In the genomic region with DNA sequence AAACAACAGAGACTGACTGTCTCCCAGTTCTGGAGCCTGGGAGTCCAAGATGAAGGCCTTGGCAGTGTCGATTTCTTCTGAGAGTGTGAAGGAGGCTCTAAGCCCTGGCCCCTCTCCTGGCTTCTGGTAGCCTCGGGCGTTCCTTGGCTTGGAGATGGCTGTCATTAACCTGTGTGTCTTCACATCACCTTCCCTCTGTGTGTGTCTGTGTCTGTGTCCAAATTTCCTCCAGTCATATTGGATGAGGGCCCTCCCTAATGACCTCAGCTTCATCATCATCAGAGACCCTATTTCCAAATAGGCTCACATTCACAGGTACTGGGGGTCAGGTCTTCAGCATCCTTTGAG, we compare ENCODE assay signal across 27 cellular contexts.
DNase-seq lines count a peak whose midpoint lies in the region; ATAC-seq, FAIRE-seq and TF ChIP-seq lines count a peak whose summit lies in the region.
"Had no signal": no experiment of that assay in that cellular context is flagged by ENCODE, and none has a peak within 500 bp of the region (broad histone marks: within the 10 kb centered on the region; RNA-seq: fewer than 3 reads in every experiment).

No MANE protein-coding gene starts in this region.

- no peak overlapping the region for H3K4me2 ChIP-seq in astrocyte (ENCODE audit: low read length)
- H3K4me2 ChIP-seq: BLaER1 treated with 17β-estradiol and CSF1 and Interleukin-3, amounts not matched to agents 10 nM and 100 nM had no signal

- H3K27ac ChIP-seq in breast epithelium, result peak overlapping the region; percentile 56 to 96
- H3K27ac ChIP-seq in astrocyte (ENCODE audit: low read depth, low read length), result no peak overlapping the region
- peak overlapping the region; percentile 92 for H3K27ac ChIP-seq in rectal smooth muscle tissue (ENCODE audit: low read depth, low read length)
- peak overlapping the region; percentile 87 to 89 for H3K27ac ChIP-seq in uterus
- H3K27ac ChIP-seq: left lung, upper lobe of right lung had no signal

- TF ChIP-seq POLR2A in breast epithelium (IDR thresholded peaks at IDR 0.05) (no peak), uterus (IDR thresholded peaks at IDR 0.05) (no peak)

- intact Hi-C loops in breast epithelium (cut with DNase I; ENCODE audit: low total_unique reads) (no loop called here), MCF 10A (cut with micrococcal nuclease) (no loop called here), uterus (cut with DNase I; ENCODE audit: low total_unique reads) (no loop called here)

- BruUV-seq in MCF 10A (replicated peaks; lab: Mats Ljungman, UMichigan), result no TSS peak

- no peaks in the 10 kb centered on the region for H3K9me3 ChIP-seq in breast epithelium
- no peaks in the 10 kb centered on the region for H3K9me3 ChIP-seq in astrocyte (ENCODE audit: insufficient read depth, low read depth, low read length)
- no peaks in the 10 kb centered on the region for H3K9me3 ChIP-seq in uterus
- H3K9me3 ChIP-seq: BLaER1 treated with 17β-estradiol and CSF1 and Interleukin-3, amounts not matched to agents 10 nM and 100 nM; left lung; upper lobe of right lung had no signal

- no peak for ATAC-seq in HG03442 (IDR thresholded peaks at IDR 0.05; ENCODE audit: unreplicated experiment)
- ATAC-seq: left lung, natural killer cell, upper lobe of right lung had no signal

- no peak overlapping the region for H3K4me3 ChIP-seq in breast epithelium
- no peak overlapping the region for H3K4me3 ChIP-seq in astrocyte (ENCODE audit: insufficient read depth, low read depth, low read length)
- no peak overlapping the region for H3K4me3 ChIP-seq in rectal smooth muscle tissue (ENCODE audit: low read length)
- no peak overlapping the region for H3K4me3 ChIP-seq in uterus
- H3K4me3 ChIP-seq: BLaER1 treated with 17β-estradiol and CSF1 and Interleukin-3, amounts not matched to agents 10 nM and 100 nM; left lung; upper lobe of right lung had no signal

- POLR2A ChIA-PET in MCF 10A (lab: Yijun Ruan, JAX), result interaction anchor here (1.4 to 2.9 kb wide), 2 partner anchors 9 to 333 kb away, joined by 6 to 10 read pairs; no protein-coding TSS in a partner anchor

- H3K27ac Mint-ChIP-seq in MCF 10A (ENCODE audit: low read depth, unreplicated experiment) (no peak overlapping the region), astrocyte (ENCODE audit: unreplicated experiment) (peak overlapping the region; percentile 16)

- no peak overlapping the region for H3K4me3 Mint-ChIP-seq in MCF 10A (ENCODE audit: unreplicated experiment)
- H3K4me3 Mint-ChIP-seq in astrocyte (ENCODE audit: unreplicated experiment), result no peak overlapping the region
- H3K4me3 Mint-ChIP-seq: HFFc6, natural killer cell had no signal

- DNase-seq in breast epithelium (ENCODE audit: low spot score in 2 of 2), result no peak
- no peak for DNase-seq in MCF 10A (ENCODE audit: unreplicated experiment)
- DNase-seq in astrocyte (ENCODE audit: low read depth), result no peak
- DNase-seq in uterus, result no peak
- DNase-seq in NCI-H2107 (lab: John Stamatoyannopoulos, UW), result no peak
- no peak for DNase-seq in nucleus accumbens (lab: John Stamatoyannopoulos, UW)
- DNase-seq: ACHN; activated CD4-positive, alpha-beta T cell treated with anti-CD3 and anti-CD28 coated beads, Interleukin-2, amount 50 U/mL, for 1 hour; activated naive CD4-positive, alpha-beta T cell treated with anti-CD3 and anti-CD28 coated beads, Interleukin-2, amount 50 U/mL, for 16 hours; activated T-cell treated with anti-CD3 and anti-CD28 coated beads for 4 hours; Calu3; cerebellar nuclear complex; foreskin fibroblast; HFFc6; left lung; natural killer cell; NCI-H1105 treated with DMSO at 0.1 percent for 48 hours; NCI-H2029 treated with DMSO at 0.1 percent for 48 hours; NCI-H446 treated with DMSO at 0.1 percent for 48 hours; NK-92 treated with Interleukin-12 subunit alpha and Interleukin-12 subunit beta, amount 100 ng/mL, for 24 hours; RPMI8226; stimulated activated naive B cell treated with anti-CD40 and anti-IgM and Interleukin-4, amounts not matched to agents 10 μg/mL and 1 μg/mL and 100 μg/mL, for 72 hours; T-helper 2 cell; upper lobe of right lung had no signal

- CTCF ChIA-PET in MCF 10A (lab: Yijun Ruan, JAX), result interaction anchor here (0.6 to 1.6 kb wide), 4 partner anchors 14 to 471 kb away, joined by 3 to 4 read pairs (median 3); no protein-coding TSS in a partner anchor

- TF ChIP-seq CTCF in breast epithelium (IDR thresholded peaks at IDR 0.05) (no peak), MCF 10A (IDR thresholded peaks at IDR 0.05; ENCODE audit: unreplicated experiment) (no peak), astrocyte (IDR thresholded peaks at IDR 0.05; ENCODE audit: insufficient read depth, low read depth, low read length) (no peak), uterus (IDR thresholded peaks at IDR 0.05) (no peak)

- no peak for FAIRE-seq in astrocyte (lab: Jason Lieb, UNC)

- H3K9me3 Mint-ChIP-seq in MCF 10A (ENCODE audit: unreplicated experiment) (no peaks in the 10 kb centered on the region), astrocyte (ENCODE audit: unreplicated experiment) (peaks cover 2% of the 10 kb centered on the region)
- H3K9me3 Mint-ChIP-seq: HFFc6; natural killer cell; stimulated activated naive B cell treated with anti-CD40 and anti-IgM and Interleukin-4, amounts not matched to agents 10 μg/mL and 1 μg/mL and 100 μg/mL, for 72 hours had no signal

- H4K20me1 ChIP-seq in astrocyte (ENCODE audit: insufficient read depth, low read length), result no peaks in the 10 kb centered on the region
- H4K20me1 ChIP-seq: BLaER1 treated with 17β-estradiol and CSF1 and Interleukin-3, amounts not matched to agents 10 nM and 100 nM had no signal

- H2AFZ ChIP-seq in astrocyte (ENCODE audit: low read depth, low read length), result no peak overlapping the region

- H3K4me1 Mint-ChIP-seq in MCF 10A (ENCODE audit: insufficient read depth, unreplicated experiment) (peaks cover 18% of the 10 kb centered on the region), astrocyte (ENCODE audit: low read depth, unreplicated experiment) (peaks cover 21% of the 10 kb centered on the region)

- H3K27me3 ChIP-seq in breast epithelium (no peaks in the 10 kb centered on the region), astrocyte (ENCODE audit: insufficient read depth, low read length) (no peaks in the 10 kb centered on the region), rectal smooth muscle tissue (ENCODE audit: control insufficient read depth, insufficient read depth, low read length) (no peaks in the 10 kb centered on the region), uterus (no peaks in the 10 kb centered on the region)
- H3K27me3 ChIP-seq: BLaER1 treated with 17β-estradiol and CSF1 and Interleukin-3, amounts not matched to agents 10 nM and 100 nM; left lung; upper lobe of right lung had no signal

- H3K36me3 ChIP-seq in breast epithelium (no peaks in the 10 kb centered on the region), astrocyte (ENCODE audit: insufficient read depth, low read length) (no peaks in the 10 kb centered on the region), rectal smooth muscle tissue (ENCODE audit: control insufficient read depth, insufficient read depth, low read length) (no peaks in the 10 kb centered on the region), uterus (no peaks in the 10 kb centered on the region)
- H3K36me3 ChIP-seq: BLaER1 treated with 17β-estradiol and CSF1 and Interleukin-3, amounts not matched to agents 10 nM and 100 nM; left lung; upper lobe of right lung had no signal

- H3K4me1 ChIP-seq in breast epithelium (peaks cover 13 to 24% of the 10 kb centered on the region in 2 donors), astrocyte (ENCODE audit: insufficient read depth, low read length) (peaks cover 20% of the 10 kb centered on the region), rectal smooth muscle tissue (ENCODE audit: control insufficient read depth, insufficient read depth, low read length) (peaks cover 22% of the 10 kb centered on the region), uterus (peaks cover 6 to 14% of the 10 kb centered on the region in 2 donors)

- H3K36me3 Mint-ChIP-seq in MCF 10A (ENCODE audit: insufficient read depth, unreplicated experiment) (peaks cover 12% of the 10 kb centered on the region), astrocyte (ENCODE audit: low read depth, unreplicated experiment) (no peaks in the 10 kb centered on the region)
- H3K36me3 Mint-ChIP-seq: natural killer cell had no signal

- H3K27me3 Mint-ChIP-seq in MCF 10A (ENCODE audit: insufficient read depth, unreplicated experiment) (no peaks in the 10 kb centered on the region), astrocyte (ENCODE audit: low read depth, unreplicated experiment) (no peaks in the 10 kb centered on the region)
- H3K27me3 Mint-ChIP-seq: stimulated activated naive B cell treated with anti-CD40 and anti-IgM and Interleukin-4, amounts not matched to agents 10 μg/mL and 1 μg/mL and 100 μg/mL, for 72 hours had no signal

- H3K79me2 ChIP-seq in astrocyte (ENCODE audit: insufficient read depth, low read length), result no peaks in the 10 kb centered on the region

- H3K9ac ChIP-seq in astrocyte (ENCODE audit: low read length) (no peak overlapping the region), rectal smooth muscle tissue (ENCODE audit: low read length) (no peak overlapping the region)
- H3K9ac ChIP-seq: BLaER1 treated with 17β-estradiol and CSF1 and Interleukin-3, amounts not matched to agents 10 nM and 100 nM had no signal
